Comparison of ENCODE assay signal across 8 cellular contexts in genomic region chr1:145892486-145893087, GRCh38. TPM values are rescaled to one million over a fixed set of nuclear protein-coding genes. Genes with fewer than 3 reads are reported as not detected.
DNase-seq lines count a peak whose midpoint lies in the region; ATAC-seq and TF ChIP-seq lines count a peak whose summit lies in the region.

No MANE protein-coding gene starts in this region.

- H3K4me3 ChIP-seq in BLaER1 treated with 17β-estradiol and CSF1 and Interleukin-3, amounts not matched to agents 10 nM and 100 nM = no peak overlapping the region
- peak overlapping the region; percentile 46 for H3K4me3 ChIP-seq in osteoblast (ENCODE audit: insufficient read depth, low read length)

- no peaks in the 10 kb centered on the region for H3K79me2 ChIP-seq in osteoblast (ENCODE audit: insufficient read depth, low read length)

- no peak for TF ChIP-seq CTCF in osteoblast (IDR thresholded peaks at IDR 0.05; ENCODE audit: extremely low read depth, low read depth, low read length)

- H3K36me3 ChIP-seq in BLaER1 treated with 17β-estradiol and CSF1 and Interleukin-3, amounts not matched to agents 10 nM and 100 nM = no peaks in the 10 kb centered on the region
- H3K36me3 ChIP-seq in osteoblast (ENCODE audit: insufficient read depth, low read length) = peaks cover 6% of the 10 kb centered on the region

- H3K4me2 ChIP-seq in BLaER1 treated with 17β-estradiol and CSF1 and Interleukin-3, amounts not matched to agents 10 nM and 100 nM = peak overlapping the region in 10 of 11 experiments; percentile 4 to 78 (median 61); a peak in 16 of 22 replicates
- H3K4me2 ChIP-seq in osteoblast (ENCODE audit: insufficient read depth, low read length) = peak overlapping the region; percentile 85

- no peak for ATAC-seq in HG03139 (IDR thresholded peaks at IDR 0.05; ENCODE audit: unreplicated experiment)
- ATAC-seq in HG03469 (IDR thresholded peaks at IDR 0.05; ENCODE audit: unreplicated experiment) = no peak
- ATAC-seq in GM18873 (IDR thresholded peaks at IDR 0.05; ENCODE audit: low FRiP score, unreplicated experiment) = no peak

- DNase-seq in RPMI7951 (ENCODE audit: low read depth) (peak; percentile 65), erythroblast (lab: John Stamatoyannopoulos, UW) (peak; percentile 74 to 78), osteoblast (ENCODE audit: insufficient read length, low spot score, missing footprints) (peak; percentile 86), NCI-H345 treated with DMSO at 0.1 percent for 48 hours (lab: John Stamatoyannopoulos, UW; ENCODE audit: unreplicated experiment) (no peak)

- TF ChIP-seq POLR2A in erythroblast (IDR thresholded peaks at IDR 0.05; ENCODE audit: low read length) = no peak

- peak overlapping the region in 9 of 11 experiments; percentile 20 to 66 (median 47); a peak in 13 of 22 replicates for H3K9ac ChIP-seq in BLaER1 treated with 17β-estradiol and CSF1 and Interleukin-3, amounts not matched to agents 10 nM and 100 nM

- H4K20me1 ChIP-seq in BLaER1 treated with 17β-estradiol and CSF1 and Interleukin-3, amounts not matched to agents 10 nM and 100 nM = no peaks in the 10 kb centered on the region
- H4K20me1 ChIP-seq in osteoblast (ENCODE audit: insufficient read depth, low read length) = no peaks in the 10 kb centered on the region

- peak overlapping the region in 3 of 11 experiments; percentile 11 to 16 (median 12); a peak in 2 of 22 replicates for H3K27ac ChIP-seq in BLaER1 treated with 17β-estradiol and CSF1 and Interleukin-3, amounts not matched to agents 10 nM and 100 nM
- peak overlapping the region; percentile 93 for H3K27ac ChIP-seq in osteoblast (ENCODE audit: low read depth, low read length)

- peaks cover 6 to 16% (median 12%) of the 10 kb centered on the region in 10 experiments; a peak in 19 of 20 replicates for H3K4me1 ChIP-seq in BLaER1 treated with 17β-estradiol and CSF1 and Interleukin-3, amounts not matched to agents 10 nM and 100 nM
- peaks cover 28% of the 10 kb centered on the region for H3K4me1 ChIP-seq in osteoblast (ENCODE audit: insufficient read depth, low read length)

- peak overlapping the region; percentile 64 for H2AFZ ChIP-seq in osteoblast (ENCODE audit: low read length)

- no peaks in the 10 kb centered on the region for H3K9me3 ChIP-seq in BLaER1 treated with 17β-estradiol and CSF1 and Interleukin-3, amounts not matched to agents 10 nM and 100 nM (replicated peaks in 1 of 11)
- H3K9me3 ChIP-seq in osteoblast (ENCODE audit: low read depth, low read length) = no peaks in the 10 kb centered on the region

- no peaks in the 10 kb centered on the region for H3K27me3 ChIP-seq in BLaER1 treated with 17β-estradiol and CSF1 and Interleukin-3, amounts not matched to agents 10 nM and 100 nM
- no peaks in the 10 kb centered on the region for H3K27me3 ChIP-seq in osteoblast (ENCODE audit: insufficient read depth, low read length)

RNA-seq across cellular contexts. Expression of gene ANKRD35, which starts 6.9 kb away (rescaled TPM):
- total RNA-seq in RPMI7951 (2014; rRNA removed; shearing (Covaris generic)) = 0.12 TPM in 1 of 2 replicates, not detected in the other
- 1.4 and 2.1 TPM in 2 replicates for total RNA-seq in osteoblast

RNA-seq across cellular contexts. Expression of gene ITGA10, which starts 17.3 kb away (rescaled TPM):
- 0.78 and 1.6 TPM in 2 replicates for total RNA-seq in RPMI7951 (2014; rRNA removed; shearing (Covaris generic))
- total RNA-seq in osteoblast = 44.5 and 56.6 TPM in 2 replicates

RNA-seq across cellular contexts. Expression of gene PEX11B, which starts 25.9 kb away (rescaled TPM):
- 20.1 and 22.8 TPM in 2 replicates for total RNA-seq in RPMI7951 (2014; rRNA removed; shearing (Covaris generic))
- total RNA-seq in osteoblast = 18.9 and 20.3 TPM in 2 replicates

RNA-seq across cellular contexts. Expression of gene PIAS3, which starts 33.7 kb away (rescaled TPM):
- 13.3 and 16.3 TPM in 2 replicates for total RNA-seq in RPMI7951 (2014; rRNA removed; shearing (Covaris generic))
- total RNA-seq in osteoblast = 15.2 and 17.4 TPM in 2 replicates

RNA-seq across cellular contexts. Expression of gene RBM8A, which starts 34.7 kb away (rescaled TPM):
- total RNA-seq in RPMI7951 (2014; rRNA removed; shearing (Covaris generic)) = 173 and 182 TPM in 2 replicates
- 49.8 and 54.3 TPM in 2 replicates for total RNA-seq in osteoblast

Comparison
In these comparisons a context has a peak if more than half of its experiments do, and no peak if none do; other contexts are left out.
1. RNA of gene ITGA10, which starts 17.3 kb away (total RNA-seq): 44.5 to 56.6 TPM in osteoblast; 0.78 to 1.6 TPM in RPMI7951; every median in the first group is over 10 times any median in the second.